Comparison of ENCODE assay signal across 14 cellular contexts in the genomic region with DNA sequence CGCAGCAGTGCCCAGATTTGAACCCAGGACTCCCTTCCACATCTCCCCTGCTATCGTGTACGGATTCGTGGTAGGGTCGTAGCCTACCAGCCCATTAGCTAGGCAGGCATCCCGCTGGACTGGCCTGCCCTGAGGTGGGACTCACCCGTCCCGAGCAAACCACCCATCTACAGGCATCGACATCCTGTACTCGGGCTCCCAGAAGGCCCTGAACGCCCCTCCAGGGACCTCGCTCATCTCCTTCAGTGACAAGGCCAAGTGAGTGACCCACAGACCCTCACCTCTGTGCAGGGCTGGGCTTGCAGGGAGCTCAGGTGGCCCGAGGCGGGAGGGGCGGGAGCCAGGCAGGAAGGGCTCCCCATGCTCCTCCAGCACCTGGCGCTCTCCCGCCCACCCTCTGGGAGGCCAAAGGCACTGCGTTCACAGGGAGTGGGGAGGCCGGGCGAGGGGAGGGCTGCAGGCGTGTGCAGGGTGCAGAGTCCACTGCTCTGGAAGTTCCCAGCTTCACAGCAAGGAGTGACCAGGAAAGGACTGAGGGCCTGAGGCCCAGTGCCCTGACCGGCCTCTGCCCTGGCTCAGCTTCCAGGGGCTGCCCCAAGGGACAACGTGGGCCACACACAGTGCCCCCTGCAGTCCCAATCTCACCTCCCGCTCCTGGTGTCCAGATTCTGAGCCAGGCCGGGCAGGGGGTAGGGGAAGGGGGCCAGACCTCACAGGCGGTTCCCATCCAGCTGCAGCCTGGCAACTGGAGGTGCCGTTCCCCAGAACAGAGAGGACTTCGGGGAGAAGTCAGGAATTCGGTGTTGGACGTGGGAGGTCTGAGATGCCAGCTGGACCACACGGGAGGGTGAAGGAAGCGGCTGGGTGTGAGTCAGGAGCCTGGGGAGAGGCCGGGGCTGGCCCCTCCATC. TPM values are rescaled to one million over a fixed set of nuclear protein-coding genes. Genes with fewer than 3 reads are reported as not detected.
DNase-seq lines count a peak whose midpoint lies in the region; ATAC-seq and TF ChIP-seq lines count a peak whose summit lies in the region.
"Had no signal": no experiment of that assay in that cellular context is flagged by ENCODE, and none has a peak within 500 bp of the region (broad histone marks: within the 10 kb centered on the region; RNA-seq: fewer than 3 reads in every experiment).

No MANE protein-coding gene starts in this region.

- H2AK5ac ChIP-seq in neuronal stem cell (ENCODE audit: low read depth, low read length): no peak overlapping the region

- H4K91ac ChIP-seq in neuronal stem cell (ENCODE audit: low read depth, low read length, poor library complexity): no peak overlapping the region

- H2BK15ac ChIP-seq in neuronal stem cell (ENCODE audit: low read length): peak overlapping the region; percentile 9

- H2BK12ac ChIP-seq in neuronal stem cell (ENCODE audit: low read length): no peak overlapping the region

- H2AFZ ChIP-seq in neuronal stem cell (ENCODE audit: low read length): no peak overlapping the region

- TF ChIP-seq CTCF in HFFc6 (IDR thresholded peaks at IDR 0.05) (0 out of 2 replicates have a peak, but pooled peaks have one; percentile 10), endodermal cell (conservative IDR thresholded peaks at IDR 0.05) (peak; percentile 48)

- 91 to 92% methylated on average over 23 to 33 of the region's 33 CpGs for WGBS in endodermal cell (ENCODE audit: insufficient coverage in 1 of 2, insufficient read length in 1 of 2), 2 experiments
- no CpG with 5 or more reads among the region's 33 CpGs for WGBS in neuronal stem cell (ENCODE audit: extremely low coverage in 2 of 2, insufficient read length in 2 of 2, insufficient replicate concordance in 1 of 2), 2 donors

- H3K4me3 ChIP-seq in endodermal cell (ENCODE audit: low read length): no peak overlapping the region
- no peak overlapping the region for H3K4me3 ChIP-seq in neuronal stem cell (ENCODE audit: low read length in 2 of 2)
- H3K4me3 ChIP-seq: cardiac muscle cell, ovary, thoracic aorta had no signal

- H3K18ac ChIP-seq in neuronal stem cell (ENCODE audit: low read length): peak overlapping the region; percentile 61

- H3K4me1 Mint-ChIP-seq in HFFc6 (ENCODE audit: low read depth): no peaks in the 10 kb centered on the region
- H3K4me1 Mint-ChIP-seq in endodermal cell: no peaks in the 10 kb centered on the region

- H3K23ac ChIP-seq in neuronal stem cell (ENCODE audit: low read depth, low read length, poor library complexity): peak overlapping the region; percentile 68

- no peak overlapping the region for H3K27ac ChIP-seq in endodermal cell (ENCODE audit: low read depth, low read length)
- H3K27ac ChIP-seq in neuronal stem cell (replicated peaks; ENCODE audit: low read length): no peak overlapping the region
- H3K27ac ChIP-seq: cardiac muscle cell, ovary, thoracic aorta, WERI-Rb-1 had no signal

- no peak overlapping the region for H3K4ac ChIP-seq in neuronal stem cell (ENCODE audit: low read length)

- peaks cover 2% of the 10 kb centered on the region for H3K79me1 ChIP-seq in neuronal stem cell (ENCODE audit: low read depth, low read length)

- H3K27ac Mint-ChIP-seq in HFFc6 (no peak overlapping the region), endodermal cell (no peak overlapping the region)

- no peak overlapping the region for H4K8ac ChIP-seq in neuronal stem cell (ENCODE audit: low read depth, low read length)

- H3K27me3 ChIP-seq in endodermal cell (ENCODE audit: control insufficient read depth, insufficient read depth, low read length, poor library complexity, severe bottlenecking) (no peaks in the 10 kb centered on the region), neuronal stem cell (ENCODE audit: control insufficient read depth in 3 of 3, insufficient read depth in 3 of 3, low read depth in 1 of 3, low read length in 3 of 3) (peaks cover 0 to 53% (median 0%) of the 10 kb centered on the region in 3 experiments)
- H3K27me3 ChIP-seq: cardiac muscle cell, ovary had no signal

- H3K14ac ChIP-seq in neuronal stem cell (ENCODE audit: low read length): peak overlapping the region; percentile 31

- ATAC-seq in HG02973 (IDR thresholded peaks at IDR 0.05; ENCODE audit: unreplicated experiment) (no peak), GM18858 (IDR thresholded peaks at IDR 0.05; ENCODE audit: unreplicated experiment) (no peak)

- peaks cover 3% of the 10 kb centered on the region for H3K4me1 ChIP-seq in endodermal cell (ENCODE audit: control insufficient read depth, insufficient read depth, low read length)
- H3K4me1 ChIP-seq in neuronal stem cell (ENCODE audit: control insufficient read depth in 2 of 2, insufficient read depth in 1 of 2, low read depth in 1 of 2, low read length in 2 of 2): no peaks in the 10 kb centered on the region

- H3K27me3 Mint-ChIP-seq in HFFc6 (ENCODE audit: insufficient read depth) (peaks cover 15% of the 10 kb centered on the region), endodermal cell (ENCODE audit: insufficient read depth) (no peaks in the 10 kb centered on the region)

- peak overlapping the region; percentile 42 for H2BK120ac ChIP-seq in neuronal stem cell (ENCODE audit: low read depth, low read length)

- H3K9me3 Mint-ChIP-seq in HFFc6 (no peaks in the 10 kb centered on the region), endodermal cell (no peaks in the 10 kb centered on the region)

- peak overlapping the region; percentile 19 for H2BK5ac ChIP-seq in neuronal stem cell (ENCODE audit: low read length)

- no peak overlapping the region for H3K4me2 ChIP-seq in neuronal stem cell (ENCODE audit: insufficient read depth, low read length, poor library complexity, severe bottlenecking)

- H3K36me3 Mint-ChIP-seq in HFFc6 (ENCODE audit: low read depth) (no peaks in the 10 kb centered on the region), endodermal cell (ENCODE audit: low read depth) (no peaks in the 10 kb centered on the region)

- H3K36me3 ChIP-seq in endodermal cell (ENCODE audit: control insufficient read depth, insufficient read depth, low read length): no peaks in the 10 kb centered on the region
- H3K36me3 ChIP-seq in neuronal stem cell (replicated peaks in 1 of 2; ENCODE audit: control insufficient read depth in 2 of 2, insufficient read depth in 2 of 2, low read length in 2 of 2): peaks cover 0 to 2% of the 10 kb centered on the region in 2 donors
- H3K36me3 ChIP-seq: cardiac muscle cell, ovary, thoracic aorta, WERI-Rb-1 had no signal

- no peak overlapping the region for H3K9ac ChIP-seq in endodermal cell (ENCODE audit: extremely low read depth, low read length, poor library complexity, severe bottlenecking)
- peak overlapping the region; percentile 10 for H3K9ac ChIP-seq in neuronal stem cell (ENCODE audit: low read depth, low read length, poor library complexity)

- no peak overlapping the region for H3K4me3 Mint-ChIP-seq in HFFc6
- H3K4me3 Mint-ChIP-seq in endodermal cell: no peak overlapping the region

- peak; percentile 37 for DNase-seq in COR-L47 (lab: John Stamatoyannopoulos, UW)
- no peak for DNase-seq in HFFc6
- no peak for DNase-seq in endodermal cell
- no peak for DNase-seq in neuronal stem cell (ENCODE audit: low spot score)
- no peak for DNase-seq in amygdala (lab: John Stamatoyannopoulos, UW)
- DNase-seq: activated naive CD4-positive, alpha-beta T cell treated with anti-CD3 and anti-CD28 coated beads, Interleukin-2, amount 50 U/mL, for 16 hours; NCI-H1092; NCI-H446; WERI-Rb-1 had no signal

- no peaks in the 10 kb centered on the region for H3K9me3 ChIP-seq in endodermal cell (ENCODE audit: control insufficient read depth, low read length)
- no peaks in the 10 kb centered on the region for H3K9me3 ChIP-seq in neuronal stem cell (replicated peaks in 1 of 2; ENCODE audit: control insufficient read depth in 2 of 2, insufficient read depth in 1 of 2, low read depth in 1 of 2, low read length in 2 of 2)
- H3K9me3 ChIP-seq: ovary, thoracic aorta had no signal

RNA-seq across cellular contexts. Expression of a gene that starts 5.4 kb away (rescaled TPM):
- total RNA-seq in HFFc6 (2021; fragmentation: NEBNext Ultra II Directional; extraction: Animal tissue kit (Norgen Biotek cat#: 25700)): not detected
- total RNA-seq in endodermal cell: under 1 TPM in 1 of 2 donors, not detected in 1; 0.31 TPM
- polyA plus RNA-seq in endodermal cell (2013, experiment 1 of 2): not detected
- polyA plus RNA-seq in endodermal cell (2013, experiment 2 of 2): not detected
- polyA plus RNA-seq in neuronal stem cell (2013, experiment 1 of 2): not detected
- not detected for polyA plus RNA-seq in neuronal stem cell (2013, experiment 2 of 2)
- total RNA-seq: thoracic aorta had no signal

RNA-seq across cellular contexts. Expression of a gene that starts 21.9 kb away (rescaled TPM):
- total RNA-seq in HFFc6 (2021; fragmentation: NEBNext Ultra II Directional; extraction: Animal tissue kit (Norgen Biotek cat#: 25700)): not detected
- under 1 TPM in 1 of 2 donors, not detected in 1; 0.31 TPM for total RNA-seq in endodermal cell
- polyA plus RNA-seq in endodermal cell (2013, experiment 1 of 2): not detected
- polyA plus RNA-seq in endodermal cell (2013, experiment 2 of 2): not detected
- polyA plus RNA-seq in neuronal stem cell (2013, experiment 1 of 2): not detected
- polyA plus RNA-seq in neuronal stem cell (2013, experiment 2 of 2): not detected
- total RNA-seq: cardiac muscle cell, thoracic aorta had no signal
- polyA plus RNA-seq: cardiac muscle cell had no signal

RNA-seq across cellular contexts. Expression of a gene that starts 32.1 kb away (rescaled TPM):
- not detected for total RNA-seq in HFFc6 (2021; fragmentation: NEBNext Ultra II Directional; extraction: Animal tissue kit (Norgen Biotek cat#: 25700))
- total RNA-seq in endodermal cell: not detected
- polyA plus RNA-seq in endodermal cell (2013, experiment 1 of 2): not detected
- polyA plus RNA-seq in endodermal cell (2013, experiment 2 of 2): not detected
- not detected for polyA plus RNA-seq in neuronal stem cell (2013, experiment 1 of 2)
- not detected for polyA plus RNA-seq in neuronal stem cell (2013, experiment 2 of 2)
- total RNA-seq: cardiac muscle cell, thoracic aorta had no signal
- polyA plus RNA-seq: cardiac muscle cell had no signal

RNA-seq across cellular contexts. Expression of a gene that starts 54.0 kb away (rescaled TPM):
- total RNA-seq in HFFc6 (2021; fragmentation: NEBNext Ultra II Directional; extraction: Animal tissue kit (Norgen Biotek cat#: 25700)): not detected
- total RNA-seq in endodermal cell: 10 to 100 TPM; 58.8 to 83.1 TPM
- 48.4 TPM for polyA plus RNA-seq in endodermal cell (2013, experiment 1 of 2)
- 41.1 TPM for polyA plus RNA-seq in endodermal cell (2013, experiment 2 of 2)
- polyA plus RNA-seq in neuronal stem cell (2013, experiment 1 of 2): 32.5 TPM
- 33.9 TPM for polyA plus RNA-seq in neuronal stem cell (2013, experiment 2 of 2)
